Comparison of ENCODE assay signal across 24 cellular contexts in the genomic region with DNA sequence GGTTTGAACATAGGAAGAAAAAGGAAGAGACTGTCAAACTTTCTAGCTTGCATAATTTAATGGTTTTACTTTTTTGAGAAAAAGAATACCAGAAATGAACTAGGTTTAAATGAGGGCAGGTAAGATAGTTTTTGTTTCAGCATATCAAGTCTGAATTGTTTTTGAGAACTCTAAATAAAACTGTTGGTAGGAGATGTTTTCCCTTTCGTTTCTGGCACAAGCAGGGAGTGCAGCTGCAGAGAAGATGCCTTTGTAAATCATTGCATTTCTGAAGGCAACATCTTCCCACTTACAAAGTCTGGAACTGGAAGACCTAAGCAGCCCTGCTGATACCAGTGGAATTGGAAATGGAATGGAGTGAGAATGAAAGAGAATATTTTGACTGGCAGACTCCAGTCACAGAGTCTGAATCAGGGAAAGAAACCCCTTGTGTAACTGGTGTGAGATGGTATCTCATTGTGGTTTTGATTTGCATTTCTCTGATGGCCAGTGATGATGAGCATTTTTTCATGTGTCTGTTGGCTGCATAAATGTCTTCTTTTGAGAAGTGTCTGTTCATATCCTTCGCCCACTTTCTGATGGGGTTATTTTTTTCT.
"Had no signal": no experiment of that assay in that cellular context is flagged by ENCODE, and none has a peak within 500 bp of the region (broad histone marks: within the 10 kb centered on the region; RNA-seq: fewer than 3 reads in every experiment).

No MANE protein-coding gene starts in this region.

- ATAC-seq: activated T-cell treated with anti-CD3 and anti-CD28 coated beads, Interleukin-2, amount 50 U/mL, for 72 hours; esophagus mucosa; lower lobe of right lung; stimulated activated naive CD8-positive, alpha-beta T cell treated with anti-CD3 and anti-CD28 coated beads, Interleukin-15, Interleukin-2, amounts not matched to agents 100 U/mL and 50 U/mL, for 24 hours; T-helper 17 cell had no signal

- H3K27ac ChIP-seq: ascending aorta, lower lobe of right lung, transverse colon, vagina, VCaP had no signal

- DNase-seq: activated CD4-positive, CD25-positive, alpha-beta regulatory T cell treated with anti-CD3 and anti-CD28 coated beads, Interleukin-2, amount 50 U/mL, for 72 hours; activated CD8-positive, alpha-beta memory T cell treated with anti-CD3 and anti-CD28 coated beads for 24 hours; activated effector memory CD4-positive, alpha-beta T cell treated with anti-CD3 and anti-CD28 coated beads, Interleukin-2, amount 50 U/mL, for 16 hours; activated naive CD4-positive, alpha-beta T cell treated with anti-CD3 and anti-CD28 coated beads, Interleukin-2, amount 50 U/mL, for 16 hours; activated T-cell treated with anti-CD3 and anti-CD28 coated beads, Interleukin-2, amount 50 U/mL, for 72 hours; cortex of kidney; foreskin fibroblast; hippocampal formation; islet precursor cell; lower lobe of right lung; nephron progenitor cell; nucleus accumbens; posterior cingulate gyrus; retina; stimulated activated CD4-positive, alpha-beta T cell treated with anti-CD3 and anti-CD28 coated beads, Interleukin-12 subunit alpha, Interleukin-12 subunit beta, amount 100 ng/mL, for 4 hours; stimulated activated CD4-positive, alpha-beta T cell treated with anti-CD3 and anti-CD28 coated beads, Interleukin-2, amount 100 ng/mL, for 24 hours; stimulated activated naive CD8-positive, alpha-beta T cell treated with anti-CD3 and anti-CD28 coated beads, Interleukin-15, Interleukin-2, amounts not matched to agents 100 U/mL and 50 U/mL, for 24 hours; T-helper 17 cell; transverse colon had no signal

- H3K4me3 ChIP-seq: ascending aorta, lower lobe of right lung, transverse colon, vagina had no signal

- H3K36me3 ChIP-seq: ascending aorta, lower lobe of right lung, transverse colon, vagina had no signal

- H3K4me3 Mint-ChIP-seq: activated T-cell treated with anti-CD3 and anti-CD28 coated beads, Interleukin-2, amount 50 U/mL, for 72 hours; central memory CD8-positive, alpha-beta T cell; nephron progenitor cell; T-helper 17 cell had no signal

- H3K4me1 Mint-ChIP-seq: central memory CD8-positive, alpha-beta T cell; nephron progenitor cell; T-helper 17 cell had no signal

- H3K4me1 ChIP-seq: ascending aorta, lower lobe of right lung, transverse colon, vagina had no signal

- H3K27ac Mint-ChIP-seq: activated T-cell treated with anti-CD3 and anti-CD28 coated beads, Interleukin-2, amount 50 U/mL, for 72 hours; nephron progenitor cell; T-helper 17 cell had no signal

- H3K9me3 ChIP-seq: ascending aorta, transverse colon, vagina had no signal

- H3K27me3 ChIP-seq: ascending aorta, transverse colon, vagina had no signal

- H3K27me3 Mint-ChIP-seq: central memory CD8-positive, alpha-beta T cell; T-helper 17 cell had no signal
